Comparison of ENCODE assay signal across 1 cellular context in genomic region chr7:101666751-101667150, GRCh38.
TF ChIP-seq lines count a peak whose summit lies in the region.

No MANE protein-coding gene starts in this region.

TF ChIP-seq in SK-N-SH treated with all-trans-retinoic acid at 6 μM for 48 hours, 23 proteins besides CTCF, POLR2A, EP300 and RAD21 (continued from another document):
- TF ChIP-seq GLIS3 (CRISPR knock-in tag; IDR thresholded peaks at IDR 0.05) (no peak), CSDC2 (CRISPR knock-in tag; IDR thresholded peaks at IDR 0.05) (no peak), TOX (CRISPR knock-in tag; IDR thresholded peaks at IDR 0.05; ENCODE audit: borderline replicate concordance) (no peak), ISL1 (CRISPR knock-in tag; IDR thresholded peaks at IDR 0.05) (no peak)
